ENCODE assay signal across 8 cellular contexts in the genomic region with DNA sequence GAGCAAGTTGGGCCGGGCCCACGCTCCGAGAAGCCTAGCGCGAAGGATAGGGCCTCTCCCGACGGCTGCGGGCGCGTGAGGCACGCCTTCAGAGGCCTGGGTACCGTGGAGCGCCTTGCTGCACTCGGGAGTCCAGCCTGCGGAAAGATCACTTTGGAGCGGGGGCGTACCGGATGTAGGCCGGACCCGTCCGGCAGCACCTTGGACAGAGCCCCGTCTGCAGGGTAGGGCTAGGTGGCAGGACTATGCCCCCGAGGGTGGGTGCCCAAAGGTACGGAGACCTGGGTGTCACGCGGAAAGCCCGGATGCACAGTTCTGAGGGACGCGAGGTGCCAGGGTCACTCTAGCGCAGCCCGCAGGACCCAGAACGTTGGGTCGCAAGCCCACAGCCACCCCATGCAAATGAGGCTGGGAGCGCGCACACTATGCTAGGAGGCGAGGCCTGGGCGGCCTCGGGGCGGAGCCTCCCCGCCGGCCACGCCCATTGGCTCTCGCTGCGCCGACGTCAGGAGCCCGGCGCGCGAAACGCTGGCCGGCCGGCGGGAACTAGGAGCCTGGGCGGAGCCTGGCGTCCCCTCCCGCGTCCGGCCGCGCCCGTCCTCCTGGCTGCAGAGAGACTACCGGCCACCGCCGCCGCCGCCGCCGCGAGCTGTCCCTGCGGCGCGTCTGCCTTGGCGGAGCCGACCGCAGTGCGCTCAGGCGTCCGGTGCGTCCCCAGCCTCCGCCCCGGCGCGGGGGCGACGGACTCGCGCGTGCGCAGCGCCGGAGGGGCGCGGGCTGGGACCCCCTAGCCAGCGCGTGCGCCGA. TPM values are rescaled to one million over a fixed set of nuclear protein-coding genes. Genes with fewer than 3 reads are reported as not detected.
DNase-seq lines count a peak whose midpoint lies in the region; ATAC-seq, FAIRE-seq and TF ChIP-seq lines count a peak whose summit lies in the region.

A gene (plus strand): TSS at position 611 of the 807 bp plus-strand sequence. CDS start 327 bp downstream, outside the sequence.

- DNase-seq in GM12891 (ENCODE audit: insufficient read length, low spot score) (peak; percentile 98), NCI-H1105 treated with DMSO at 0.1 percent for 48 hours (lab: John Stamatoyannopoulos, UW) (peak; percentile 55), T follicular helper cell (ENCODE audit: low read depth) (peak; percentile 61), adipocyte (ENCODE audit: low read depth) (peak; percentile 93), cardiac septum (ENCODE audit: low spot score) (peak; percentile 93), pons (ENCODE audit: low spot score) (peak; percentile 91), transverse colon (peak; percentile 89)

- in situ Hi-C loops in transverse colon (cut with MboI; ENCODE audit: low pct_ligation_motif_present in 1 of 4, low pct_unique_long_range_greater_than_20kb in 1 of 4, low sequenced_read_pairs in 3 of 4), result no loop called here

- H3K4me1 ChIP-seq in adipocyte (ENCODE audit: control insufficient read depth, insufficient read depth, low read length) (peaks cover 4% of the 10 kb centered on the region), transverse colon (peaks cover 27 to 55% (median 50%) of the 10 kb centered on the region in 4 donors)

- H3K27ac ChIP-seq in transverse colon, result peak within 1 kb of the TSS; percentile 54 to 84 (median 74)

- TF ChIP-seq POLR2A in GM12891 (IDR thresholded peaks at IDR 0.05; ENCODE audit: low read depth, low read length) (no peak), transverse colon (IDR thresholded peaks at IDR 0.05) (peak; percentile 9)

- intact Hi-C loops in cardiac septum (cut with DNase I) (no loop called here), transverse colon (cut with DNase I; ENCODE audit: low total_unique reads) (no loop called here)

- no peak for TF ChIP-seq CTCF in transverse colon (IDR thresholded peaks at IDR 0.05)

- peak; percentile 99 for FAIRE-seq in GM12891 (lab: Jason Lieb, UNC)

- peak within 1 kb of the TSS; percentile 62 for H3K9ac ChIP-seq in adipocyte (ENCODE audit: low read length)

- 3% methylated on average over 47 of the region's 98 CpGs; no CpG with 5 or more reads in 1 of the 2 donors for WGBS in transverse colon (ENCODE audit: low coverage in 1 of 2), 2 donors

- no peaks in the 10 kb centered on the region for H3K36me3 ChIP-seq in adipocyte (ENCODE audit: control insufficient read depth, insufficient read depth, low read length, severe bottlenecking)
- no peaks in the 10 kb centered on the region for H3K36me3 ChIP-seq in transverse colon

- H3K27me3 ChIP-seq in adipocyte (replicated peaks; ENCODE audit: control insufficient read depth, insufficient read depth, low read length) (peaks cover 19% of the 10 kb centered on the region), transverse colon (peaks cover 49% of the 10 kb centered on the region)

- TF ChIP-seq EP300 in transverse colon (IDR thresholded peaks at IDR 0.05; ENCODE audit: low read depth), result no peak

- ATAC-seq in HG02642 (IDR thresholded peaks at IDR 0.05; ENCODE audit: poor library complexity, unreplicated experiment), result peak; percentile 77

- H3K4me3 ChIP-seq in adipocyte (ENCODE audit: low read length) (peak within 1 kb of the TSS; percentile 81), transverse colon (peak within 1 kb of the TSS; percentile 38 to 80 (median 61))

- H3K9me3 ChIP-seq in adipocyte (ENCODE audit: control insufficient read depth, low read length), result no peaks in the 10 kb centered on the region
- H3K9me3 ChIP-seq in transverse colon, result no peaks in the 10 kb centered on the region

TF ChIP-seq in GM12891, 5 proteins besides CTCF, POLR2A, EP300 and RAD21:
- TF ChIP-seq POU2F2 (IDR thresholded peaks at IDR 0.05; ENCODE audit: low read depth, low read length) (peak; percentile 90), SPI1 (IDR thresholded peaks at IDR 0.05; ENCODE audit: low read depth, low read length) (no peak), POLR2AphosphoS5 (IDR thresholded peaks at IDR 0.05; ENCODE audit: low read depth, low read length) (no peak), PAX5 (IDR thresholded peaks at IDR 0.05; ENCODE audit: insufficient read depth, low read length, severe bottlenecking) (no peak), TAF1 (IDR thresholded peaks at IDR 0.05; ENCODE audit: low read depth, low read length) (peak; percentile 33; the same call in 1 of the 2 replicates)

RNA-seq across cellular contexts. Expression of the gene that starts here (rescaled TPM):
- polyA plus RNA-seq in GM12891 (2012; ENCODE audit: low read depth, missing spikeins), result 8.9 TPM
- total RNA-seq in cardiac septum (10.9 TPM), transverse colon (1 to 10 TPM in 3 of 4 donors, not detected in 1; 3.0 to 5.9 (median 4.4) TPM)

Comparison
In these comparisons a context has a peak if more than half of its experiments do, and no peak if none do; other contexts are left out.
1. Peak in every context shown above with its lines: DNase-seq, ATAC-seq, H3K4me3 ChIP-seq and H3K27ac ChIP-seq.